In the genomic region with DNA sequence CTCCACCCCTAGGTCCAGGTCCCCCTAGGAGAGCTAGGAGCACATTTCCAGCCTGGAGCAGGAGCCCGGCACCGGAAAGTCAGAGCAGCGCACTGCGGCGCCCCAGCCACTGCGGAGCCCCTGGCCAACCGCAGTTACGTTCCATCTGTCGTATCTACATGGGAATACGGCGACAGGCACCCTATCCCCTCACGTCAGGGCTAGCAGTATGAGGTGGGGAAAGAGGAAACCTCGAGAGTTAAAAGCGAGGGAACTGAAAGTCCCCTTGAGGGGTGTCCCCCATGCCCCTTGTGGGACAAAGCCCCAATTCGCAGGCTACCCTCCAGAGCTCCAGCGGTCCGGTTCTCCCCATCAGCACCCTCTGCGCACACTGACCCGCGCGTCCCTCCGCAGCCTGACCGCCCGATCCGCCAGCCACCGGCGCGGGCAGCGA, we compare ENCODE assay signal across 1 cellular context.
TF ChIP-seq lines count a peak whose summit lies in the region.

No MANE protein-coding gene starts in this region.

TF ChIP-seq in SK-N-SH treated with all-trans-retinoic acid at 6 μM for 48 hours, 23 proteins besides CTCF, POLR2A, EP300 and RAD21 (continued from another document):
- TF ChIP-seq, protein P1, sequence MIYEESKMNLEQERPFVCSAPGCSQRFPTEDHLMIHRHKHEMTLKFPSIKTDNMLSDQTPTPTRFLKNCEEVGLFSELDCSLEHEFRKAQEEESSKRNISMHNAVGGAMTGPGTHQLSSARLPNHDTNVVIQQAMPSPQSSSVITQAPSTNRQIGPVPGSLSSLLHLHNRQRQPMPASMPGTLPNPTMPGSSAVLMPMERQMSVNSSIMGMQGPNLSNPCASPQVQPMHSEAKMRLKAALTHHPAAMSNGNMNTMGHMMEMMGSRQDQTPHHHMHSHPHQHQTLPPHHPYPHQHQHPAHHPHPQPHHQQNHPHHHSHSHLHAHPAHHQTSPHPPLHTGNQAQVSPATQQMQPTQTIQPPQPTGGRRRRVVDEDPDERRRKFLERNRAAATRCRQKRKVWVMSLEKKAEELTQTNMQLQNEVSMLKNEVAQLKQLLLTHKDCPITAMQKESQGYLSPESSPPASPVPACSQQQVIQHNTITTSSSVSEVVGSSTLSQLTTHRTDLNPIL (CRISPR knock-in tag; IDR thresholded peaks at IDR 0.05; ENCODE audit: low read depth): no peak
- no peak for TF ChIP-seq GLIS3 (CRISPR knock-in tag; IDR thresholded peaks at IDR 0.05)
- TF ChIP-seq BACH2 (CRISPR knock-in tag; IDR thresholded peaks at IDR 0.05; ENCODE audit: borderline replicate concordance): no peak
- no peak for TF ChIP-seq ZFP30 (CRISPR knock-in tag; IDR thresholded peaks at IDR 0.05)
- no peak for TF ChIP-seq ESRRG (CRISPR knock-in tag; IDR thresholded peaks at IDR 0.05)
TF ChIP-seq in SK-N-SH treated with all-trans-retinoic acid at 6 μM for 48 hours: peak in this region for 0.
